In genomic region chr2:203209538-203209937, GRCh38 we compare ENCODE assay signal across 16 cellular contexts.
"Had no signal": no experiment of that assay in that cellular context is flagged by ENCODE, and none has a peak within 500 bp of the region (broad histone marks: within the 10 kb centered on the region; RNA-seq: fewer than 3 reads in every experiment).

No MANE protein-coding gene starts in this region.

- H3K27ac ChIP-seq: cardiac muscle cell, colonic mucosa, skin epidermis, thyroid gland, VCaP had no signal

- H3K4me1 ChIP-seq: colonic mucosa, thyroid gland had no signal

- ATAC-seq: left cardiac atrium; naive thymus-derived CD4-positive, alpha-beta T cell had no signal

- FAIRE-seq: astrocyte had no signal

- H3K9me3 ChIP-seq: colonic mucosa, thyroid gland had no signal

- H3K27me3 ChIP-seq: cardiac muscle cell, colonic mucosa, thyroid gland had no signal

- H3K36me3 ChIP-seq: colonic mucosa had no signal

- DNase-seq: activated CD4-positive, alpha-beta memory T cell treated with anti-CD3 and anti-CD28 coated beads, Interleukin-2, amount 10 ng/mL, durations not matched to agents 7 days and 5 days; activated CD8-positive, alpha-beta memory T cell treated with anti-CD3 and anti-CD28 coated beads, Interleukin-2, amount 50 U/mL, for 4 hours; activated naive CD4-positive, alpha-beta T cell; colonic mucosa; effector CD8-positive, alpha-beta T cell; immature natural killer cell; left cardiac atrium; naive thymus-derived CD4-positive, alpha-beta T cell; retina; T-helper 9 cell; thyroid gland had no signal

- H3K4me3 ChIP-seq: cardiac muscle cell, colonic mucosa, lung, skin epidermis, thyroid gland had no signal
